ENCODE assay signal across 20 cellular contexts in genomic region chr5:65391591-65391990, GRCh38.
DNase-seq lines count a peak whose midpoint lies in the region; ATAC-seq and TF ChIP-seq lines count a peak whose summit lies in the region.
"Had no signal": no experiment of that assay in that cellular context is flagged by ENCODE, and none has a peak within 500 bp of the region (broad histone marks: within the 10 kb centered on the region; RNA-seq: fewer than 3 reads in every experiment).

No MANE protein-coding gene starts in this region.

- no peak for ATAC-seq in effector memory CD8-positive, alpha-beta T cell (replicated peaks)

- H3K4me1 Mint-ChIP-seq in type B pancreatic cell (ENCODE audit: unreplicated experiment), result no peaks in the 10 kb centered on the region
- H3K4me1 Mint-ChIP-seq in effector memory CD8-positive, alpha-beta T cell (ENCODE audit: low read depth in 2 of 2), result no peaks in the 10 kb centered on the region
- H3K4me1 Mint-ChIP-seq: CD4-positive, CD25-positive, alpha-beta regulatory T cell had no signal

- DNase-seq in EH (ENCODE audit: low read depth), result peak; percentile 70
- DNase-seq in M059J (ENCODE audit: low read depth), result peak; percentile 8
- DNase-seq in choroid plexus epithelial cell (ENCODE audit: low read depth), result peak; percentile 45
- peak; percentile 35 for DNase-seq in fibroblast of villous mesenchyme (ENCODE audit: low read depth)
- DNase-seq in dedifferentiated amniotic fluid mesenchymal stem cell (ENCODE audit: extremely low spot score), result no peak
- no peak for DNase-seq in type B pancreatic cell (ENCODE audit: extremely low spot score, unreplicated experiment)
- no peak for DNase-seq in tibial nerve (ENCODE audit: low spot score in 2 of 2)
- DNase-seq in effector memory CD8-positive, alpha-beta T cell, result no peak
- DNase-seq: AML-193; Calu3; CD4-positive, CD25-positive, alpha-beta regulatory T cell; DMS79 treated with DMSO at 0.1 percent for 48 hours; H9; NCI-H1048; NCI-H146; NCI-H2107; NCI-H226; NCI-H526; SJCRH30 had no signal

- no peaks in the 10 kb centered on the region for H3K9me3 Mint-ChIP-seq in type B pancreatic cell
- no peaks in the 10 kb centered on the region for H3K9me3 Mint-ChIP-seq in effector memory CD8-positive, alpha-beta T cell
- H3K9me3 Mint-ChIP-seq: CD4-positive, CD25-positive, alpha-beta regulatory T cell; H9 had no signal

- no peaks in the 10 kb centered on the region for H3K36me3 Mint-ChIP-seq in type B pancreatic cell
- no peaks in the 10 kb centered on the region for H3K36me3 Mint-ChIP-seq in effector memory CD8-positive, alpha-beta T cell (ENCODE audit: insufficient read depth)
- H3K36me3 Mint-ChIP-seq: CD4-positive, CD25-positive, alpha-beta regulatory T cell had no signal

- TF ChIP-seq EP300 in tibial nerve (IDR thresholded peaks at IDR 0.05), result no peak

- TF ChIP-seq CTCF in choroid plexus epithelial cell (conservative IDR thresholded peaks at IDR 0.05; ENCODE audit: low read depth, low read length) (no peak), fibroblast of villous mesenchyme (IDR thresholded peaks at IDR 0.05; ENCODE audit: insufficient read depth, low read depth, low read length) (no peak), type B pancreatic cell (conservative IDR thresholded peaks at IDR 0.05) (no peak), tibial nerve (IDR thresholded peaks at IDR 0.05) (no peak)

- no peaks in the 10 kb centered on the region for H3K36me3 ChIP-seq in tibial nerve
- H3K36me3 ChIP-seq: SJCRH30 had no signal

- no peak overlapping the region for H3K27ac Mint-ChIP-seq in type B pancreatic cell
- H3K27ac Mint-ChIP-seq in effector memory CD8-positive, alpha-beta T cell, result no peak overlapping the region
- H3K27ac Mint-ChIP-seq: CD4-positive, CD25-positive, alpha-beta regulatory T cell; H9 had no signal

- H3K9me3 ChIP-seq in tibial nerve, result no peaks in the 10 kb centered on the region
- H3K9me3 ChIP-seq: SJCRH30 had no signal

- no peak for TF ChIP-seq POLR2A in tibial nerve (IDR thresholded peaks at IDR 0.05)

- H3K4me3 Mint-ChIP-seq in type B pancreatic cell, result no peak overlapping the region
- no peak overlapping the region for H3K4me3 Mint-ChIP-seq in effector memory CD8-positive, alpha-beta T cell
- H3K4me3 Mint-ChIP-seq: CD4-positive, CD25-positive, alpha-beta regulatory T cell; H9 had no signal

- peaks cover 0 to 19% (median 0%) of the 10 kb centered on the region in 4 donors for H3K4me1 ChIP-seq in tibial nerve
- H3K4me1 ChIP-seq: SJCRH30 had no signal

- H3K4me3 ChIP-seq in choroid plexus epithelial cell (ENCODE audit: low read depth, low read length) (no peak overlapping the region), fibroblast of villous mesenchyme (ENCODE audit: low read depth, low read length) (no peak overlapping the region), tibial nerve (no peak overlapping the region)
- H3K4me3 ChIP-seq: SJCRH30 had no signal

- 80% methylated on average over 4 of the region's 4 CpGs for WGBS in tibial nerve, 2 donors

- no peak overlapping the region for H3K27ac ChIP-seq in tibial nerve
- H3K27ac ChIP-seq: RWPE1, SJCRH30 had no signal

- no peaks in the 10 kb centered on the region for H3K27me3 Mint-ChIP-seq in type B pancreatic cell
- H3K27me3 Mint-ChIP-seq in effector memory CD8-positive, alpha-beta T cell, result no peaks in the 10 kb centered on the region
- H3K27me3 Mint-ChIP-seq: CD4-positive, CD25-positive, alpha-beta regulatory T cell had no signal

- no peaks in the 10 kb centered on the region for H3K27me3 ChIP-seq in tibial nerve
- H3K27me3 ChIP-seq: SJCRH30 had no signal

Comparison
In these comparisons a context has a peak if more than half of its experiments do, and no peak if none do; other contexts are left out.
1. DNase-seq: peak in EH (single experiment), M059J (single experiment), choroid plexus epithelial cell (single experiment) and fibroblast of villous mesenchyme (single experiment); none in dedifferentiated amniotic fluid mesenchymal stem cell (single experiment), type B pancreatic cell (single experiment), tibial nerve (0 of 2) and effector memory CD8-positive, alpha-beta T cell (0 of 3).